31 cellular contexts compared by ENCODE assay signal in genomic region chr6:102493485-102493884, GRCh38.
"Had no signal": no experiment of that assay in that cellular context is flagged by ENCODE, and none has a peak within 500 bp of the region (broad histone marks: within the 10 kb centered on the region; RNA-seq: fewer than 3 reads in every experiment).

No MANE protein-coding gene starts in this region.

- H3K36me3 ChIP-seq: adrenal gland, cardiac muscle cell, colonic mucosa, esophagus muscularis mucosa, gastrocnemius medialis, heart left ventricle had no signal

- DNase-seq: activated CD4-positive, alpha-beta memory T cell treated with anti-CD3 and anti-CD28 coated beads for 36 hours; activated CD4-positive, alpha-beta T cell treated with anti-CD3 and anti-CD28 coated beads for 36 hours; activated CD4-positive, alpha-beta T cell treated with anti-CD3 and anti-CD28 coated beads, Interleukin-2, amount 10 ng/mL, durations not matched to agents 24 days and 14 days; activated CD4-positive, CD25-positive, alpha-beta regulatory T cell; activated CD4-positive, CD25-positive, alpha-beta regulatory T cell treated with anti-CD3 and anti-CD28 coated beads, Interleukin-2, amount 50 U/mL, for 72 hours; activated CD8-positive, alpha-beta memory T cell treated with anti-CD3 and anti-CD28 coated beads, Interleukin-2, amount 10 ng/mL, durations not matched to agents 7 days and 5 days; activated CD8-positive, alpha-beta memory T cell treated with anti-CD3 and anti-CD28 coated beads, Interleukin-2, amount 50 U/mL, for 4 hours; activated CD8-positive, alpha-beta T cell treated with anti-CD3 and anti-CD28 coated beads, Interleukin-2, amount 10 ng/mL, durations not matched to agents 7 days and 5 days; activated effector memory CD4-positive, alpha-beta T cell treated with anti-CD3 and anti-CD28 coated beads, Interleukin-2, amount 50 U/mL, for 16 hours; activated naive CD4-positive, alpha-beta T cell treated with anti-CD3 and anti-CD28 coated beads for 36 hours; activated naive CD8-positive, alpha-beta T cell treated with anti-CD3 and anti-CD28 coated beads for 36 hours; activated naive CD8-positive, alpha-beta T cell treated with anti-CD3 and anti-CD28 coated beads, Interleukin-2, amount 50 U/mL, for 24 hours; activated T-cell treated with anti-CD3 and anti-CD28 coated beads, Interleukin-2, amount 50 U/mL, for 1 hour; activated T-cell treated with anti-CD3 and anti-CD28 coated beads, Interleukin-2, amount 50 U/mL, for 48 hours; adrenal gland; amygdala; aorta; body of pancreas; central memory CD4-positive, alpha-beta T cell; cerebellar nuclear complex; colonic mucosa; dorsolateral prefrontal cortex; effector memory CD8-positive, alpha-beta T cell; erythroblast; foreskin keratinocyte; gastrocnemius medialis; glutamatergic neuron; heart left ventricle; T-helper 2 cell had no signal

- H3K27me3 ChIP-seq: adrenal gland, body of pancreas, cardiac muscle cell, colonic mucosa, dorsolateral prefrontal cortex, esophagus muscularis mucosa, foreskin keratinocyte, gastrocnemius medialis, heart left ventricle had no signal

- ATAC-seq: activated CD4-positive, alpha-beta T cell treated with anti-CD3 and anti-CD28 coated beads for 36 hours; activated CD8-positive, alpha-beta memory T cell treated with anti-CD3 and anti-CD28 coated beads, Interleukin-2, amount 10 ng/mL, durations not matched to agents 7 days and 5 days; activated CD8-positive, alpha-beta T cell treated with anti-CD3 and anti-CD28 coated beads, Interleukin-2, amount 10 ng/mL, durations not matched to agents 7 days and 5 days; activated naive CD8-positive, alpha-beta T cell treated with anti-CD3 and anti-CD28 coated beads, Interleukin-2, amount 50 U/mL, for 24 hours; body of pancreas; effector memory CD8-positive, alpha-beta T cell; foreskin keratinocyte; gastrocnemius medialis; heart left ventricle had no signal

- H3K4me1 ChIP-seq: adrenal gland, body of pancreas, colonic mucosa, esophagus muscularis mucosa, gastrocnemius medialis, heart left ventricle had no signal

- H3K4me3 ChIP-seq: adrenal gland, body of pancreas, cardiac muscle cell, colonic mucosa, dorsolateral prefrontal cortex, esophagus muscularis mucosa, gastrocnemius medialis, heart left ventricle had no signal

- H3K27ac ChIP-seq: adrenal gland, body of pancreas, cardiac muscle cell, colonic mucosa, dorsolateral prefrontal cortex, esophagus muscularis mucosa, foreskin keratinocyte, gastrocnemius medialis, heart left ventricle had no signal

- H3K9me3 ChIP-seq: adrenal gland, body of pancreas, colonic mucosa, esophagus muscularis mucosa, gastrocnemius medialis had no signal
